Comparison of ENCODE assay signal across 21 cellular contexts in genomic region chr5:57976506-57976905, GRCh38.
"Had no signal": no experiment of that assay in that cellular context is flagged by ENCODE, and none has a peak within 500 bp of the region (broad histone marks: within the 10 kb centered on the region; RNA-seq: fewer than 3 reads in every experiment).

No MANE protein-coding gene starts in this region.

- H3K27ac Mint-ChIP-seq: dendritic cell treated with granulocyte-macrophage colony-stimulating factor and Interleukin-4, amounts not matched to agents 40 ng/mL and 50 ng/mL, for 4 days; memory B cell; naive thymus-derived CD8-positive, alpha-beta T cell; stimulated activated naive B cell treated with anti-CD40 and anti-IgM and Interleukin-4, amounts not matched to agents 10 μg/mL and 1 μg/mL and 100 μg/mL, for 72 hours had no signal

- ATAC-seq: foreskin keratinocyte; heart left ventricle; left lung; lower lobe of right lung; naive thymus-derived CD8-positive, alpha-beta T cell; sciatic nerve; stimulated activated naive B cell treated with anti-CD40 and anti-IgM and Interleukin-4, amounts not matched to agents 10 μg/mL and 1 μg/mL and 100 μg/mL, for 72 hours; stimulated activated naive CD8-positive, alpha-beta T cell treated with anti-CD3 and anti-CD28 coated beads, Interleukin-15, amount 100 ng/mL, for 72 hours had no signal

- DNase-seq: esophagus squamous epithelium; heart left ventricle; hippocampal formation; islet precursor cell; left lung; lower lobe of right lung; naive thymus-derived CD8-positive, alpha-beta T cell; posterior cingulate gyrus; stimulated activated CD4-positive, alpha-beta T cell treated with anti-CD3 and anti-CD28 coated beads, Interleukin-2, amount 100 ng/mL, for 24 hours; stimulated activated CD4-positive, alpha-beta T cell treated with anti-CD3 and anti-CD28 coated beads, Interleukin-4, amount 100 ng/mL, for 4 hours; stimulated activated naive B cell treated with anti-CD40 and anti-IgM and Interleukin-4, amounts not matched to agents 10 μg/mL and 1 μg/mL and 100 μg/mL, for 72 hours; stimulated activated naive CD8-positive, alpha-beta T cell treated with anti-CD3 and anti-CD28 coated beads, Interleukin-15, amount 100 ng/mL, for 72 hours; testis had no signal

- H3K4me3 ChIP-seq: esophagus squamous epithelium, heart left ventricle, left lung, lower lobe of right lung, skin epidermis, testis, tibial nerve had no signal

- H3K27ac ChIP-seq: esophagus squamous epithelium, foreskin keratinocyte, heart left ventricle, left lung, lower lobe of right lung, neutrophil, skin epidermis, testis, tibial nerve had no signal

- H3K36me3 Mint-ChIP-seq: memory B cell; naive thymus-derived CD8-positive, alpha-beta T cell; stimulated activated naive B cell treated with anti-CD40 and anti-IgM and Interleukin-4, amounts not matched to agents 10 μg/mL and 1 μg/mL and 100 μg/mL, for 72 hours had no signal

- H3K9me3 Mint-ChIP-seq: central memory CD8-positive, alpha-beta T cell had no signal

- H3K27me3 Mint-ChIP-seq: central memory CD8-positive, alpha-beta T cell; dendritic cell treated with granulocyte-macrophage colony-stimulating factor and Interleukin-4, amounts not matched to agents 40 ng/mL and 50 ng/mL, for 4 days; memory B cell had no signal

- H3K4me3 Mint-ChIP-seq: central memory CD8-positive, alpha-beta T cell; dendritic cell treated with granulocyte-macrophage colony-stimulating factor and Interleukin-4, amounts not matched to agents 40 ng/mL and 50 ng/mL, for 4 days; memory B cell; naive thymus-derived CD8-positive, alpha-beta T cell; stimulated activated naive B cell treated with anti-CD40 and anti-IgM and Interleukin-4, amounts not matched to agents 10 μg/mL and 1 μg/mL and 100 μg/mL, for 72 hours; stimulated activated naive CD8-positive, alpha-beta T cell treated with anti-CD3 and anti-CD28 coated beads, Interleukin-15, amount 100 ng/mL, for 72 hours had no signal

- H3K27me3 ChIP-seq: esophagus squamous epithelium, foreskin keratinocyte, heart left ventricle, left lung, neutrophil, testis, tibial nerve had no signal

- H3K36me3 ChIP-seq: esophagus squamous epithelium, heart left ventricle, left lung, lower lobe of right lung, neutrophil, tibial nerve had no signal

- H3K4me1 Mint-ChIP-seq: central memory CD8-positive, alpha-beta T cell; memory B cell; naive thymus-derived CD8-positive, alpha-beta T cell; stimulated activated naive B cell treated with anti-CD40 and anti-IgM and Interleukin-4, amounts not matched to agents 10 μg/mL and 1 μg/mL and 100 μg/mL, for 72 hours; stimulated activated naive CD8-positive, alpha-beta T cell treated with anti-CD3 and anti-CD28 coated beads, Interleukin-15, amount 100 ng/mL, for 72 hours had no signal

- H3K9me3 ChIP-seq: esophagus squamous epithelium, heart left ventricle, lower lobe of right lung, neutrophil, testis had no signal

- H3K4me1 ChIP-seq: esophagus squamous epithelium, left lung, lower lobe of right lung, testis, tibial nerve had no signal
